In the genomic region with DNA sequence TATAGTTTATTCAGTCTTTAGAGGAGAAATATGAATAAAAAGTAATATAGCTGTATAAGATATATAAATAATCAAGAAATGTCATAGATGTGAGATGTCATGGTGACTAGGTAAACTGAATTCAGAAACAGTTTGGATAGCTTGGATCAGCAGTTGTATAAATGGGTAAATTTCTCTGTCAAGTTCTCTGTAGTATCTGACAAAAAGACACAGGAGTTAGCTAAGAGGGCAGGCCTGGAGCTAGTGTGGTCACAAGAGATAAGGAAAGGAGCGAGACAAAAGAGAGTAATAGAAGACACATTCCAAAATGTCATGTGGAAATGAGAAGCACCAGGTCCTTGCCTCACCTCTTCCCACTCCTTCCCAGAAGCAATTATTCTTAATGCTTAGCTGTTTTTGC, we compare ENCODE assay signal across 19 cellular contexts.
"Had no signal": no experiment of that assay in that cellular context is flagged by ENCODE, and none has a peak within 500 bp of the region (broad histone marks: within the 10 kb centered on the region; RNA-seq: fewer than 3 reads in every experiment).

No MANE protein-coding gene starts in this region.

- H3K27me3 ChIP-seq: esophagus muscularis mucosa, ovary, testis had no signal

- H3K36me3 ChIP-seq: esophagus muscularis mucosa, left ventricle myocardium inferior, ovary had no signal

- H3K27ac ChIP-seq: esophagus muscularis mucosa, left ventricle myocardium inferior, ovary, skin epidermis, testis had no signal

- H3K9me3 ChIP-seq: esophagus muscularis mucosa, ovary, testis had no signal

- ATAC-seq: activated CD8-positive, alpha-beta T cell treated with anti-CD3 and anti-CD28 coated beads for 36 hours; activated naive CD8-positive, alpha-beta T cell treated with anti-CD3 and anti-CD28 coated beads, Interleukin-2, amount 50 U/mL, for 24 hours; naive thymus-derived CD4-positive, alpha-beta T cell; sciatic nerve; stimulated activated naive CD8-positive, alpha-beta T cell treated with anti-CD3 and anti-CD28 coated beads, Interleukin-15, Interleukin-2, amounts not matched to agents 100 U/mL and 50 U/mL, for 24 hours had no signal

- DNase-seq: activated B cell treated with CpG ODN at 0.5 μM for 24 hours; activated CD4-positive, alpha-beta T cell treated with anti-CD3 and anti-CD28 coated beads, Interleukin-2, amount 50 U/mL, for 1 hour; activated CD8-positive, alpha-beta T cell treated with anti-CD3 and anti-CD28 coated beads for 36 hours; activated naive CD8-positive, alpha-beta T cell treated with anti-CD3 and anti-CD28 coated beads, Interleukin-2, amount 50 U/mL, for 24 hours; activated T-cell treated with anti-CD3 and anti-CD28 coated beads, Interleukin-2, amount 50 U/mL, for 48 hours; amygdala; endodermal cell; foreskin melanocyte; left ventricle myocardium inferior; midbrain; naive thymus-derived CD4-positive, alpha-beta T cell; ovary; stimulated activated CD4-positive, alpha-beta T cell treated with anti-CD3 and anti-CD28 coated beads, Interleukin-12 subunit alpha, Interleukin-12 subunit beta, amount 100 ng/mL, for 4 hours; stimulated activated CD4-positive, alpha-beta T cell treated with anti-CD3 and anti-CD28 coated beads, Interleukin-4, amount 100 ng/mL, for 1 hour; stimulated activated naive CD8-positive, alpha-beta T cell treated with anti-CD3 and anti-CD28 coated beads, Interleukin-15, Interleukin-2, amounts not matched to agents 100 U/mL and 50 U/mL, for 24 hours; testis had no signal

- H3K4me3 ChIP-seq: esophagus muscularis mucosa, left ventricle myocardium inferior, ovary, skin epidermis, testis had no signal

- H3K4me1 ChIP-seq: esophagus muscularis mucosa, testis had no signal
